In the genomic region with DNA sequence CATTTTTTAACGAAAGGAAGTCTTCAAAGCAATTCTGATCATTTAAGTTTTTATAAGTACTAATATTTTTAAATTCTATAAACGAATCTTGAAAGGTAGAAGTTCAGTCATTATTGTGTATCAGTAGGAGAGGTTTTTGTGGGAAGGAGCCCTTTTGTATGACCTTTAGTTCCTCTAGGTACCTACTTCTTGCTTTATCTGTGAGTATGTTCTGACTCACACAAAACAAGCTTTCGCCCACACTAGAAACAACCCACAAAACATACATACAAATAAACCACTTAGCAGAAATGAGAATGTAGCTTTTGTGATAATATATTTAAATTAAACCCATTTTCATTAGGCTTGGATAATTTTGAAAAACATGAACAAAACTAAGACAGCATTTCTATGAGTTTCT, we compare ENCODE assay signal across 16 cellular contexts. TPM values are rescaled to one million over a fixed set of nuclear protein-coding genes. Genes with fewer than 3 reads are reported as not detected.
DNase-seq lines count a peak whose midpoint lies in the region; ATAC-seq lines count a peak whose summit lies in the region.
"Had no signal": no experiment of that assay in that cellular context is flagged by ENCODE, and none has a peak within 500 bp of the region (broad histone marks: within the 10 kb centered on the region; RNA-seq: fewer than 3 reads in every experiment).

No MANE protein-coding gene starts in this region.

- CTCF ChIA-PET in activated CD4-positive, alpha-beta T cell treated with anti-CD3 and anti-CD28 coated beads, Interleukin-2, amount 10 ng/mL, durations not matched to agents 7 days and 5 days (lab: Charles Lee): no interaction called here

- H3K9me3 Mint-ChIP-seq in activated CD4-positive, alpha-beta T cell treated with anti-CD3 and anti-CD28 coated beads, Interleukin-2, amount 10 ng/mL, durations not matched to agents 7 days and 5 days: no peaks in the 10 kb centered on the region
- H3K9me3 Mint-ChIP-seq: WTC11 had no signal

- peak; percentile 14 for DNase-seq in epithelial cell of prostate (ENCODE audit: low read depth, low spot score)
- DNase-seq in effector CD4-positive, alpha-beta T cell: no peak
- no peak for DNase-seq in stimulated activated CD4-positive, alpha-beta T cell treated with anti-CD3 and anti-CD28 coated beads, Interleukin-2, amount 100 ng/mL, for 24 hours
- no peak for DNase-seq in activated effector memory CD4-positive, alpha-beta T cell treated with Interleukin-2 at 50 U/mL for 16 hours
- DNase-seq in activated CD4-positive, alpha-beta T cell treated with anti-CD3 and anti-CD28 coated beads, Interleukin-2, amount 10 ng/mL, durations not matched to agents 7 days and 5 days: no peak
- DNase-seq: activated naive CD4-positive, alpha-beta T cell; MM.1S; mucosa of descending colon; psoas muscle; tibial artery had no signal

- ATAC-seq in GM18499 (IDR thresholded peaks at IDR 0.05; ENCODE audit: insufficient read depth, unreplicated experiment) (peak; percentile 47), GM21717 (IDR thresholded peaks at IDR 0.05; ENCODE audit: unreplicated experiment) (peak; percentile 80), HG03469 (IDR thresholded peaks at IDR 0.05; ENCODE audit: unreplicated experiment) (peak; percentile 68)
- ATAC-seq: mucosa of descending colon, psoas muscle, WTC11 had no signal

- no peak overlapping the region for H3K27ac Mint-ChIP-seq in activated CD4-positive, alpha-beta T cell treated with anti-CD3 and anti-CD28 coated beads, Interleukin-2, amount 10 ng/mL, durations not matched to agents 7 days and 5 days
- H3K27ac Mint-ChIP-seq: WTC11 had no signal

- H3K27ac ChIP-seq in epithelial cell of prostate: no peak overlapping the region
- H3K27ac ChIP-seq: BLaER1, hepatocyte, psoas muscle, tibial artery had no signal

- H3K27me3 Mint-ChIP-seq in activated CD4-positive, alpha-beta T cell treated with anti-CD3 and anti-CD28 coated beads, Interleukin-2, amount 10 ng/mL, durations not matched to agents 7 days and 5 days: no peaks in the 10 kb centered on the region

- H3K4me1 Mint-ChIP-seq in activated CD4-positive, alpha-beta T cell treated with anti-CD3 and anti-CD28 coated beads, Interleukin-2, amount 10 ng/mL, durations not matched to agents 7 days and 5 days: peaks cover 8% of the 10 kb centered on the region

- no peak overlapping the region for H3K4me3 Mint-ChIP-seq in activated CD4-positive, alpha-beta T cell treated with anti-CD3 and anti-CD28 coated beads, Interleukin-2, amount 10 ng/mL, durations not matched to agents 7 days and 5 days
- H3K4me3 Mint-ChIP-seq: WTC11 had no signal

- POLR2A ChIA-PET in activated CD4-positive, alpha-beta T cell treated with anti-CD3 and anti-CD28 coated beads, Interleukin-2, amount 10 ng/mL, durations not matched to agents 7 days and 5 days (lab: Charles Lee): no interaction called here

- H3K36me3 Mint-ChIP-seq in activated CD4-positive, alpha-beta T cell treated with anti-CD3 and anti-CD28 coated beads, Interleukin-2, amount 10 ng/mL, durations not matched to agents 7 days and 5 days (ENCODE audit: low read depth): peaks cover 57% of the 10 kb centered on the region

RNA-seq across cellular contexts. Expression of a gene that starts 27.8 kb away (rescaled TPM):
- total RNA-seq in activated CD4-positive, alpha-beta T cell treated with anti-CD3 and anti-CD28 coated beads, Interleukin-2, amount 10 ng/mL, durations not matched to agents 7 days and 5 days: 10 to 100 TPM; 92.6 to 94.9 TPM
